Comparison of ENCODE assay signal across 29 cellular contexts in genomic region chr7:16270844-16271243, GRCh38.
"Had no signal": no experiment of that assay in that cellular context is flagged by ENCODE, and none has a peak within 500 bp of the region (broad histone marks: within the 10 kb centered on the region; RNA-seq: fewer than 3 reads in every experiment).

No MANE protein-coding gene starts in this region.

- H3K9me3 ChIP-seq: gastrocnemius medialis, pancreas, prostate gland, sigmoid colon, stomach, thyroid gland, upper lobe of left lung had no signal

- ATAC-seq: activated naive CD8-positive, alpha-beta T cell treated with anti-CD3 and anti-CD28 coated beads, Interleukin-2, amount 50 U/mL, for 24 hours; effector memory CD8-positive, alpha-beta T cell; gastrocnemius medialis; left cardiac atrium; left ventricle myocardium superior; pancreas; stimulated activated naive B cell treated with anti-CD40 and anti-IgM and Interleukin-4, amounts not matched to agents 10 μg/mL and 1 μg/mL and 100 μg/mL, for 72 hours; WTC11 had no signal

- H3K9me3 Mint-ChIP-seq: activated CD4-positive, alpha-beta memory T cell treated with anti-CD3 and anti-CD28 coated beads, Interleukin-2, amount 10 ng/mL, durations not matched to agents 7 days and 5 days; activated CD4-positive, alpha-beta T cell treated with anti-CD3 and anti-CD28 coated beads, Interleukin-2, amount 10 ng/mL, durations not matched to agents 7 days and 5 days; activated naive CD8-positive, alpha-beta T cell treated with anti-CD3 and anti-CD28 coated beads, Interleukin-2, amount 50 U/mL, for 24 hours; activated T-cell treated with anti-CD3 and anti-CD28 coated beads, Interleukin-2, amount 50 U/mL, for 24 hours; effector memory CD8-positive, alpha-beta T cell; stimulated activated naive B cell treated with anti-CD40 and anti-IgM and Interleukin-4, amounts not matched to agents 10 μg/mL and 1 μg/mL and 100 μg/mL, for 72 hours; WTC11 had no signal

- H3K27me3 Mint-ChIP-seq: activated CD4-positive, alpha-beta memory T cell treated with anti-CD3 and anti-CD28 coated beads, Interleukin-2, amount 10 ng/mL, durations not matched to agents 7 days and 5 days; activated CD4-positive, alpha-beta T cell treated with anti-CD3 and anti-CD28 coated beads, Interleukin-2, amount 10 ng/mL, durations not matched to agents 7 days and 5 days; activated naive CD8-positive, alpha-beta T cell treated with anti-CD3 and anti-CD28 coated beads, Interleukin-2, amount 50 U/mL, for 24 hours; activated T-cell treated with anti-CD3 and anti-CD28 coated beads, Interleukin-2, amount 50 U/mL, for 24 hours; effector memory CD8-positive, alpha-beta T cell; naive B cell; stimulated activated naive B cell treated with anti-CD40 and anti-IgM and Interleukin-4, amounts not matched to agents 10 μg/mL and 1 μg/mL and 100 μg/mL, for 72 hours had no signal

- H3K36me3 ChIP-seq: gastrocnemius medialis, pancreas, prostate gland, sigmoid colon, stomach, thyroid gland, upper lobe of left lung had no signal

- H3K4me1 Mint-ChIP-seq: activated CD4-positive, alpha-beta T cell treated with anti-CD3 and anti-CD28 coated beads, Interleukin-2, amount 10 ng/mL, durations not matched to agents 7 days and 5 days; activated naive CD8-positive, alpha-beta T cell treated with anti-CD3 and anti-CD28 coated beads, Interleukin-2, amount 50 U/mL, for 24 hours; naive B cell had no signal

- H3K27ac Mint-ChIP-seq: activated CD4-positive, alpha-beta memory T cell treated with anti-CD3 and anti-CD28 coated beads, Interleukin-2, amount 10 ng/mL, durations not matched to agents 7 days and 5 days; activated CD4-positive, alpha-beta T cell treated with anti-CD3 and anti-CD28 coated beads, Interleukin-2, amount 10 ng/mL, durations not matched to agents 7 days and 5 days; activated naive CD8-positive, alpha-beta T cell treated with anti-CD3 and anti-CD28 coated beads, Interleukin-2, amount 50 U/mL, for 24 hours; activated T-cell treated with anti-CD3 and anti-CD28 coated beads, Interleukin-2, amount 50 U/mL, for 24 hours; effector memory CD8-positive, alpha-beta T cell; naive B cell; stimulated activated naive B cell treated with anti-CD40 and anti-IgM and Interleukin-4, amounts not matched to agents 10 μg/mL and 1 μg/mL and 100 μg/mL, for 72 hours; WTC11 had no signal

- H3K27ac ChIP-seq: gastrocnemius medialis, pancreas, prostate gland, sigmoid colon, stomach, thyroid gland, upper lobe of left lung had no signal

- H3K36me3 Mint-ChIP-seq: naive B cell; stimulated activated naive B cell treated with anti-CD40 and anti-IgM and Interleukin-4, amounts not matched to agents 10 μg/mL and 1 μg/mL and 100 μg/mL, for 72 hours; WTC11 had no signal

- H3K4me3 ChIP-seq: gastrocnemius medialis, pancreas, prostate gland, sigmoid colon, stomach, thyroid gland, upper lobe of left lung had no signal

- DNase-seq: activated CD4-positive, alpha-beta memory T cell treated with anti-CD3 and anti-CD28 coated beads, Interleukin-2, amount 10 ng/mL, durations not matched to agents 7 days and 5 days; activated CD4-positive, alpha-beta T cell treated with anti-CD3 and anti-CD28 coated beads for 1 hour; activated CD4-positive, alpha-beta T cell treated with anti-CD3 and anti-CD28 coated beads, Interleukin-2, amount 10 ng/mL, durations not matched to agents 7 days and 5 days; activated CD8-positive, alpha-beta memory T cell treated with anti-CD3 and anti-CD28 coated beads, Interleukin-2, amount 50 U/mL, for 48 hours; activated gamma-delta T cell treated with Interleukin-2 at 50 U/mL for 16 hours; activated naive CD4-positive, alpha-beta T cell treated with anti-CD3 and anti-CD28 coated beads, Interleukin-2, amount 50 U/mL, for 16 hours; activated naive CD8-positive, alpha-beta T cell treated with anti-CD3 and anti-CD28 coated beads, Interleukin-2, amount 50 U/mL, for 24 hours; activated T-cell treated with anti-CD3 and anti-CD28 coated beads, Interleukin-2, amount 50 U/mL, for 24 hours; amygdala; caudate nucleus; cortex of kidney; effector memory CD8-positive, alpha-beta T cell; erythroblast; gastrocnemius medialis; glutamatergic neuron; left cardiac atrium; left ventricle myocardium superior; naive B cell; pancreas; sigmoid colon; small intestine; stimulated activated CD4-positive, alpha-beta T cell treated with anti-CD3 and anti-CD28 coated beads, Interleukin-1b, Interleukin-23, amount 100 ng/mL, for 48 hours; stimulated activated naive B cell treated with anti-CD40 and anti-IgM and Interleukin-4, amounts not matched to agents 10 μg/mL and 1 μg/mL and 100 μg/mL, for 72 hours; stomach; thyroid gland; upper lobe of left lung had no signal

- FAIRE-seq: keratinocyte, pancreas, small intestine had no signal

- H3K4me3 Mint-ChIP-seq: activated CD4-positive, alpha-beta memory T cell treated with anti-CD3 and anti-CD28 coated beads, Interleukin-2, amount 10 ng/mL, durations not matched to agents 7 days and 5 days; activated CD4-positive, alpha-beta T cell treated with anti-CD3 and anti-CD28 coated beads, Interleukin-2, amount 10 ng/mL, durations not matched to agents 7 days and 5 days; activated naive CD8-positive, alpha-beta T cell treated with anti-CD3 and anti-CD28 coated beads, Interleukin-2, amount 50 U/mL, for 24 hours; activated T-cell treated with anti-CD3 and anti-CD28 coated beads, Interleukin-2, amount 50 U/mL, for 24 hours; effector memory CD8-positive, alpha-beta T cell; naive B cell; stimulated activated naive B cell treated with anti-CD40 and anti-IgM and Interleukin-4, amounts not matched to agents 10 μg/mL and 1 μg/mL and 100 μg/mL, for 72 hours; WTC11 had no signal

- H3K27me3 ChIP-seq: gastrocnemius medialis, pancreas, sigmoid colon, stomach, thyroid gland, upper lobe of left lung had no signal

- H3K4me1 ChIP-seq: gastrocnemius medialis, pancreas, prostate gland, stomach, thyroid gland, upper lobe of left lung had no signal
